ENCODE assay signal across 8 cellular contexts in genomic region chr3:158727499-158728377, GRCh38. TPM values are rescaled to one million over a fixed set of nuclear protein-coding genes. Genes with fewer than 3 reads are reported as not detected.
DNase-seq lines count a peak whose midpoint lies in the region; ATAC-seq and TF ChIP-seq lines count a peak whose summit lies in the region.

No MANE protein-coding gene starts in this region.

- no peak overlapping the region for H3K4me3 ChIP-seq in DOHH2 (ENCODE audit: low read length)
- peak overlapping the region; percentile 41 to 48 for H3K4me3 ChIP-seq in neutrophil (ENCODE audit: low read depth in 1 of 2, low read length in 1 of 2)

- peak overlapping the region; percentile 9 for H3K4me2 ChIP-seq in DOHH2 (ENCODE audit: low read length)

- peak; percentile 14 for DNase-seq in NCI-H82 treated with DMSO at 0.1 percent for 48 hours (lab: John Stamatoyannopoulos, UW; ENCODE audit: unreplicated experiment)
- peak; percentile 41 to 43 for DNase-seq in activated T-cell treated with anti-CD3 and anti-CD28 coated beads, Interleukin-2, amount 50 U/mL, for 48 hours
- peak; percentile 65 for DNase-seq in fibroblast of the conjunctiva (ENCODE audit: low read depth)
- no peak for DNase-seq in mesenteric fat pad (ENCODE audit: low spot score)

- ATAC-seq in GM19455 (IDR thresholded peaks at IDR 0.05; ENCODE audit: unreplicated experiment) = peak; percentile 57
- peak; percentile 53 for ATAC-seq in HG03520 (IDR thresholded peaks at IDR 0.05; ENCODE audit: unreplicated experiment)

- no peaks in the 10 kb centered on the region for H3K27me3 ChIP-seq in DOHH2 (ENCODE audit: control insufficient read depth, low read length)
- peaks cover 9% of the 10 kb centered on the region for H3K27me3 ChIP-seq in neutrophil

- no peaks in the 10 kb centered on the region for H3F3A ChIP-seq in DOHH2 (ENCODE audit: control insufficient read depth, insufficient read depth)

- H3K9me3 ChIP-seq in DOHH2 (ENCODE audit: control insufficient read depth, insufficient read depth, low read length) (no peaks in the 10 kb centered on the region), neutrophil (no peaks in the 10 kb centered on the region)

- TF ChIP-seq CTCF in DOHH2 (IDR thresholded peaks at IDR 0.05; ENCODE audit: low read depth, low read length, poor library complexity, severe bottlenecking) (peak; percentile 85), neutrophil (IDR thresholded peaks at IDR 0.05) (peak; percentile 96)

- H3K27ac ChIP-seq in DOHH2 (ENCODE audit: low read depth, low read length) (no peak overlapping the region), neutrophil (peak overlapping the region; percentile 80)

- H3K9me2 ChIP-seq in DOHH2 (replicated peaks; ENCODE audit: control insufficient read depth, low read length) = no peaks in the 10 kb centered on the region

- no peaks in the 10 kb centered on the region; the same call in 1 of the 2 replicates for H3K79me2 ChIP-seq in DOHH2 (ENCODE audit: control insufficient read depth, low read length)

- H3K36me3 ChIP-seq in DOHH2 (ENCODE audit: control insufficient read depth, low read length) (no peaks in the 10 kb centered on the region), neutrophil (no peaks in the 10 kb centered on the region)

- H3K4me1 ChIP-seq in DOHH2 (ENCODE audit: control insufficient read depth, low read length) (peaks cover 16% of the 10 kb centered on the region), neutrophil (ENCODE audit: control insufficient read depth in 1 of 2, insufficient read depth in 1 of 2, low read depth in 1 of 2, low read length in 1 of 2) (peaks cover 44 to 45% of the 10 kb centered on the region in 2 experiments)

- no peaks in the 10 kb centered on the region for H4K20me1 ChIP-seq in DOHH2 (ENCODE audit: control insufficient read depth, insufficient read depth, low read depth, low read length)

RNA-seq across cellular contexts. Expression of gene RARRES1, which starts 4.5 kb away (rescaled TPM):
- total RNA-seq in mesenteric fat pad = 578 TPM

RNA-seq across cellular contexts. Expression of gene LXN, which starts 55.3 kb away (rescaled TPM):
- 30.3 TPM for total RNA-seq in mesenteric fat pad
